8 cellular contexts compared by ENCODE assay signal in the genomic region with DNA sequence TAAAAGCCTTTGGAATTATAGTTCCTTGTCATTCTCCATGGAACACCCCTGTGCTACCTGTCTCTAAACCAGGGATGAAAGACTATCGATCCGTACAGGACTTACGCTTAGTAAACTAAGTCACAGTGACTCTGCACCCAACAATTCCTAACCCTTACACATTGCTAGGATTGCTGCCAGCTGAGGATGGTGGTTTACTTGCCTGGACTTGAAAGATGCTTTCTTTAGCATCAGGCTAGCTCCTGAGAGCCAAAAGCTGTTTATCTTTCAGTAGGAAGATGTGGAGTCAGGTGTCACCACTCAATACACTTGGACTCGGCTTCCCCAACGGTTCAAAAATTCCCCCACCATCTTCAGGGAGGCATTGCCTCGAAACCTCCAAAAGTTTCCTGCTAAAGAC.
"Had no signal": no experiment of that assay in that cellular context is flagged by ENCODE, and none has a peak within 500 bp of the region (broad histone marks: within the 10 kb centered on the region; RNA-seq: fewer than 3 reads in every experiment).

No MANE protein-coding gene starts in this region.

- H3K9me3 Mint-ChIP-seq: GM23338, H9, IgD-negative memory B cell had no signal

- H3K4me3 ChIP-seq: GM23338 had no signal

- H3K4me2 ChIP-seq: GM23338 had no signal

- H3K4me1 Mint-ChIP-seq: GM23338, H9, IgD-negative memory B cell had no signal

- H3K36me3 Mint-ChIP-seq: IgD-negative memory B cell had no signal

- ATAC-seq: GM23338, HepG2 had no signal

- DNase-seq: H9, HCEC 1CT had no signal

- H3K27me3 Mint-ChIP-seq: IgD-negative memory B cell had no signal

- H3K27ac ChIP-seq: HL-60 had no signal

- FAIRE-seq: H1, H54, HepG2 had no signal

- H3K4me3 Mint-ChIP-seq: GM23338, H9, IgD-negative memory B cell had no signal

- H3K27ac Mint-ChIP-seq: GM23338, H9, IgD-negative memory B cell had no signal
